ENCODE assay signal across 28 cellular contexts in the genomic region with DNA sequence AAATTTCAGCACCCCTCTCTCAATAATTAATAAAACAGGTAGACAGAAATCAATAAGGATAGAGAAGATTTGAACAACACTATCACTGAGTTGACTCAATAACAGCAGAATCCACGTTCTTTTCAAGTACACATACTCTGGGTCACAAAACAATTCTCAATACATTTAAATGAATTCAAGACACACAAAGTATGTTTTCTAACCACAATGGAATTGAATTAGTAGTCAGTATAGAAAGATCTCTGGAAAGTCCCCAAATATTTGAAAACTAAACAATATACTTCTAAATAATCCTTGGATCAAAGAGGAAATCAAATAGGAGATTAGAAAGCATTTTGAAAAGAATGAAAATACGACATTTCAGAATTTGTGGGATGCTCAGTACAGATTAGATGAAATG. TPM values are rescaled to one million over a fixed set of nuclear protein-coding genes. Genes with fewer than 3 reads are reported as not detected.
DNase-seq lines count a peak whose midpoint lies in the region; ATAC-seq, FAIRE-seq and TF ChIP-seq lines count a peak whose summit lies in the region.
"Had no signal": no experiment of that assay in that cellular context is flagged by ENCODE, and none has a peak within 500 bp of the region (broad histone marks: within the 10 kb centered on the region; RNA-seq: fewer than 3 reads in every experiment).

No MANE protein-coding gene starts in this region.

- no peak overlapping the region for H2BK12ac ChIP-seq in mesenchymal stem cell (ENCODE audit: low read length in 2 of 2)

- peaks cover 5% of the 10 kb centered on the region for H3K4me1 Mint-ChIP-seq in activated CD8-positive, alpha-beta T cell treated with anti-CD3 and anti-CD28 coated beads, Interleukin-2, amount 10 ng/mL, durations not matched to agents 7 days and 5 days (ENCODE audit: low read depth)
- peaks cover 7% of the 10 kb centered on the region for H3K4me1 Mint-ChIP-seq in activated CD8-positive, alpha-beta T cell treated with anti-CD3 and anti-CD28 coated beads for 36 hours (ENCODE audit: low read depth)

- no peak overlapping the region for H3K4me3 ChIP-seq in adipocyte (ENCODE audit: low read length)
- no peak overlapping the region for H3K4me3 ChIP-seq in endothelial cell of umbilical vein (replicated peaks in 1 of 3; ENCODE audit: insufficient read depth in 1 of 3, low read depth in 1 of 3, low read length in 3 of 3)
- H3K4me3 ChIP-seq in mesenchymal stem cell (ENCODE audit: insufficient read depth in 1 of 2, low read depth in 1 of 2, low read length in 2 of 2): no peak overlapping the region
- H3K4me3 ChIP-seq: A549, BLaER1, GM12878 had no signal

- H3K79me2 ChIP-seq in endothelial cell of umbilical vein (ENCODE audit: control insufficient read depth, insufficient read depth, low read length): no peaks in the 10 kb centered on the region

- H2AFZ ChIP-seq in endothelial cell of umbilical vein (ENCODE audit: low read depth, low read length) (no peak overlapping the region), mesenchymal stem cell (ENCODE audit: low read depth, low read length) (no peak overlapping the region)

- no TSS peak for BruUV-seq in endothelial cell of umbilical vein (replicated peaks; lab: Mats Ljungman, UMichigan)

- H3K9me3 ChIP-seq in adipocyte (ENCODE audit: control insufficient read depth, low read length): no peaks in the 10 kb centered on the region
- no peaks in the 10 kb centered on the region for H3K9me3 ChIP-seq in endothelial cell of umbilical vein (replicated peaks; ENCODE audit: control insufficient read depth, insufficient read depth, low read length)
- H3K9me3 ChIP-seq in mesenchymal stem cell (ENCODE audit: control insufficient read depth, low read length): no peaks in the 10 kb centered on the region
- H3K9me3 ChIP-seq: A549, BE2C, BLaER1 had no signal

- H3K27me3 Mint-ChIP-seq in activated CD8-positive, alpha-beta T cell treated with anti-CD3 and anti-CD28 coated beads, Interleukin-2, amount 10 ng/mL, durations not matched to agents 7 days and 5 days (ENCODE audit: low read depth): peaks cover 3% of the 10 kb centered on the region
- no peaks in the 10 kb centered on the region for H3K27me3 Mint-ChIP-seq in activated CD8-positive, alpha-beta T cell treated with anti-CD3 and anti-CD28 coated beads for 36 hours

- no peak overlapping the region for H3K4me3 Mint-ChIP-seq in activated CD8-positive, alpha-beta T cell treated with anti-CD3 and anti-CD28 coated beads, Interleukin-2, amount 10 ng/mL, durations not matched to agents 7 days and 5 days
- no peak overlapping the region for H3K4me3 Mint-ChIP-seq in activated CD8-positive, alpha-beta T cell treated with anti-CD3 and anti-CD28 coated beads for 36 hours
- H3K4me3 Mint-ChIP-seq: CD14-positive monocyte; CD4-positive, alpha-beta memory T cell; CD4-positive, CD25-positive, alpha-beta regulatory T cell; CD8-positive, alpha-beta memory T cell had no signal

- H3K4me2 ChIP-seq in endothelial cell of umbilical vein (ENCODE audit: insufficient read depth, low read length) (no peak overlapping the region), mesenchymal stem cell (ENCODE audit: low read length, poor library complexity, severe bottlenecking) (no peak overlapping the region)
- H3K4me2 ChIP-seq: A549, BLaER1 had no signal

- H3K36me3 Mint-ChIP-seq in activated CD8-positive, alpha-beta T cell treated with anti-CD3 and anti-CD28 coated beads, Interleukin-2, amount 10 ng/mL, durations not matched to agents 7 days and 5 days (ENCODE audit: low read depth): no peaks in the 10 kb centered on the region
- H3K36me3 Mint-ChIP-seq in activated CD8-positive, alpha-beta T cell treated with anti-CD3 and anti-CD28 coated beads for 36 hours (ENCODE audit: low read depth): no peaks in the 10 kb centered on the region
- H3K36me3 Mint-ChIP-seq: CD4-positive, alpha-beta memory T cell; CD4-positive, CD25-positive, alpha-beta regulatory T cell had no signal

- H4K8ac ChIP-seq in mesenchymal stem cell (ENCODE audit: low read length): no peak overlapping the region

- no peak overlapping the region for H3K18ac ChIP-seq in mesenchymal stem cell (ENCODE audit: low read depth in 1 of 2, low read length in 2 of 2)

- FAIRE-seq in endothelial cell of umbilical vein (lab: Jason Lieb, UNC): peak; percentile 50
- FAIRE-seq: A549, GM12878, GM12892, GM18507 had no signal

- TF ChIP-seq CTCF in activated CD8-positive, alpha-beta T cell treated with anti-CD3 and anti-CD28 coated beads for 36 hours (IDR thresholded peaks at IDR 0.05): no peak
- no peak for TF ChIP-seq CTCF in endothelial cell of umbilical vein (IDR thresholded peaks at IDR 0.05; ENCODE audit: extremely low read depth in 1 of 2, insufficient read depth in 1 of 2, low read depth in 1 of 2, low read length in 2 of 2)

- no peak overlapping the region for H3K4ac ChIP-seq in mesenchymal stem cell (ENCODE audit: low read depth in 1 of 2, low read length in 2 of 2)

- H3K36me3 ChIP-seq in adipocyte (ENCODE audit: control insufficient read depth, insufficient read depth, low read length, severe bottlenecking) (no peaks in the 10 kb centered on the region), endothelial cell of umbilical vein (ENCODE audit: control insufficient read depth in 2 of 2, extremely low read depth in 1 of 2, insufficient read depth in 2 of 2, low read length in 2 of 2) (no peaks in the 10 kb centered on the region), mesenchymal stem cell (ENCODE audit: control insufficient read depth in 1 of 2, insufficient read depth in 2 of 2, low read depth in 1 of 2, low read length in 2 of 2) (no peaks in the 10 kb centered on the region)
- H3K36me3 ChIP-seq: BE2C, BLaER1 had no signal

- H3K27ac Mint-ChIP-seq in activated CD8-positive, alpha-beta T cell treated with anti-CD3 and anti-CD28 coated beads, Interleukin-2, amount 10 ng/mL, durations not matched to agents 7 days and 5 days: peak overlapping the region; percentile 6
- no peak overlapping the region for H3K27ac Mint-ChIP-seq in activated CD8-positive, alpha-beta T cell treated with anti-CD3 and anti-CD28 coated beads for 36 hours
- H3K27ac Mint-ChIP-seq: CD14-positive monocyte; CD4-positive, alpha-beta memory T cell had no signal

- no peak overlapping the region for H2BK15ac ChIP-seq in mesenchymal stem cell (ENCODE audit: low read depth, poor library complexity, severe bottlenecking)

- H2BK5ac ChIP-seq in mesenchymal stem cell (ENCODE audit: low read depth, low read length, poor library complexity, severe bottlenecking): no peak overlapping the region

- H3K9me1 ChIP-seq in endothelial cell of umbilical vein (replicated peaks; ENCODE audit: control insufficient read depth, extremely low read depth, insufficient read depth, low read length): no peaks in the 10 kb centered on the region

- no peaks in the 10 kb centered on the region for H3K9me3 Mint-ChIP-seq in activated CD8-positive, alpha-beta T cell treated with anti-CD3 and anti-CD28 coated beads, Interleukin-2, amount 10 ng/mL, durations not matched to agents 7 days and 5 days (ENCODE audit: insufficient read depth)
- no peaks in the 10 kb centered on the region for H3K9me3 Mint-ChIP-seq in activated CD8-positive, alpha-beta T cell treated with anti-CD3 and anti-CD28 coated beads for 36 hours
- H3K9me3 Mint-ChIP-seq: CD4-positive, alpha-beta memory T cell; CD8-positive, alpha-beta memory T cell had no signal

- ATAC-seq in activated CD8-positive, alpha-beta T cell treated with anti-CD3 and anti-CD28 coated beads, Interleukin-2, amount 10 ng/mL, durations not matched to agents 7 days and 5 days: no peak
- no peak for ATAC-seq in activated CD8-positive, alpha-beta T cell treated with anti-CD3 and anti-CD28 coated beads for 36 hours
- ATAC-seq: A549, GM12878 had no signal

- H3K9ac ChIP-seq in adipocyte (ENCODE audit: low read length): no peak overlapping the region
- no peak overlapping the region for H3K9ac ChIP-seq in endothelial cell of umbilical vein (replicated peaks; ENCODE audit: extremely low read depth, insufficient read depth, low read length)
- H3K9ac ChIP-seq in mesenchymal stem cell (ENCODE audit: low read length): no peak overlapping the region
- H3K9ac ChIP-seq: BLaER1 had no signal

- dilution Hi-C loops in endothelial cell of umbilical vein (cut with MboI; ENCODE audit: extremely low pct_ligation_motif_present, low sequenced_read_pairs): no loop called here

- no peak overlapping the region for H3K14ac ChIP-seq in mesenchymal stem cell (ENCODE audit: low read length in 2 of 2)

- no peaks in the 10 kb centered on the region for H3K79me1 ChIP-seq in mesenchymal stem cell (replicated peaks; ENCODE audit: low read length, poor library complexity, severe bottlenecking)

- H3K4me1 ChIP-seq in adipocyte (ENCODE audit: control insufficient read depth, insufficient read depth, low read length) (no peaks in the 10 kb centered on the region), endothelial cell of umbilical vein (ENCODE audit: control insufficient read depth, extremely low read depth, insufficient read depth, low read length) (no peaks in the 10 kb centered on the region), mesenchymal stem cell (ENCODE audit: control insufficient read depth, insufficient read depth, low read depth, low read length) (no peaks in the 10 kb centered on the region)
- H3K4me1 ChIP-seq: A549, BE2C, BLaER1 had no signal

- TF ChIP-seq POLR2A in endothelial cell of umbilical vein (IDR thresholded peaks at IDR 0.05; ENCODE audit: low read depth, low read length): no peak

- no peak overlapping the region for H3K27ac ChIP-seq in endothelial cell of umbilical vein (ENCODE audit: insufficient read depth, low read depth, low read length)
- H3K27ac ChIP-seq in mesenchymal stem cell (ENCODE audit: low read length, poor library complexity, severe bottlenecking): no peak overlapping the region
- H3K27ac ChIP-seq: 22Rv1, A549, BLaER1 had no signal

- WGBS in mesenchymal stem cell: 100% methylated on average over 2 of the region's 2 CpGs

- H4K20me1 ChIP-seq in endothelial cell of umbilical vein (replicated peaks; ENCODE audit: control insufficient read depth, extremely low read depth, insufficient read depth, low read length): no peaks in the 10 kb centered on the region
- H4K20me1 ChIP-seq: BLaER1 had no signal

- H3K27me3 ChIP-seq in adipocyte (replicated peaks; ENCODE audit: control insufficient read depth, insufficient read depth, low read length) (no peaks in the 10 kb centered on the region), endothelial cell of umbilical vein (ENCODE audit: control insufficient read depth in 2 of 2, insufficient read depth in 2 of 2, low read length in 2 of 2) (no peaks in the 10 kb centered on the region), mesenchymal stem cell (ENCODE audit: control insufficient read depth in 1 of 2, insufficient read depth in 1 of 2, low read length in 2 of 2) (no peaks in the 10 kb centered on the region)
- H3K27me3 ChIP-seq: BE2C, BLaER1 had no signal

- no peak overlapping the region for H3K23ac ChIP-seq in mesenchymal stem cell (ENCODE audit: low read length in 2 of 2)

- POLR2A ChIA-PET in activated CD8-positive, alpha-beta T cell treated with anti-CD3 and anti-CD28 coated beads, Interleukin-2, amount 10 ng/mL, durations not matched to agents 7 days and 5 days (lab: Charles Lee): no interaction called here
- POLR2A ChIA-PET in activated CD8-positive, alpha-beta T cell treated with anti-CD3 and anti-CD28 coated beads for 36 hours (lab: Charles Lee): no interaction called here
- POLR2A ChIA-PET in endothelial cell of umbilical vein (lab: Charles Lee): no interaction called here

- no peak for DNase-seq in activated CD8-positive, alpha-beta T cell treated with anti-CD3 and anti-CD28 coated beads, Interleukin-2, amount 10 ng/mL, durations not matched to agents 7 days and 5 days
- DNase-seq in activated CD8-positive, alpha-beta T cell treated with anti-CD3 and anti-CD28 coated beads for 36 hours: no peak
- peak; percentile 69 for DNase-seq in adipocyte (ENCODE audit: low read depth)
- no peak for DNase-seq in endothelial cell of umbilical vein (ENCODE audit: low read depth, low spot score)
- DNase-seq in iris pigment epithelial cell (ENCODE audit: low read depth): peak; percentile 19
- DNase-seq in amygdala (lab: John Stamatoyannopoulos, UW): no peak
- no peak for DNase-seq in mesenchymal stem cell
- no peak for DNase-seq in stimulated activated CD4-positive, alpha-beta T cell treated with anti-CD3 and anti-CD28 coated beads, Interleukin-4, amount 100 ng/mL, for 24 hours
- DNase-seq: BE2C; C1 segment of cervical spinal cord; CD4-positive, alpha-beta memory T cell; CD4-positive, CD25-positive, alpha-beta regulatory T cell; CD8-positive, alpha-beta memory T cell; COR-L47; DMS 273 treated with DMSO at 0.1 percent for 48 hours; DMS153; DMS53; DMS79; DND-41; EL; GDM1 had no signal

- intact Hi-C loops in activated CD8-positive, alpha-beta T cell treated with anti-CD3 and anti-CD28 coated beads for 36 hours (cut with micrococcal nuclease): no loop called here
- intact Hi-C loops in endothelial cell of umbilical vein (cut with micrococcal nuclease): no loop called here

- H4K91ac ChIP-seq in mesenchymal stem cell (ENCODE audit: low read length): no peak overlapping the region

- H2AK5ac ChIP-seq in mesenchymal stem cell (ENCODE audit: low read length, severe bottlenecking): no peak overlapping the region

- no peak overlapping the region for H2BK120ac ChIP-seq in mesenchymal stem cell (ENCODE audit: low read depth, low read length)

- CTCF ChIA-PET in activated CD8-positive, alpha-beta T cell treated with anti-CD3 and anti-CD28 coated beads, Interleukin-2, amount 10 ng/mL, durations not matched to agents 7 days and 5 days (lab: Charles Lee): no interaction called here
- CTCF ChIA-PET in activated CD8-positive, alpha-beta T cell treated with anti-CD3 and anti-CD28 coated beads for 36 hours (lab: Charles Lee): interaction anchor here (1.9 kb wide), 1 partner anchor 81 kb away, joined by 6 read pairs; no protein-coding TSS in a partner anchor
- CTCF ChIA-PET in endothelial cell of umbilical vein (lab: Charles Lee): no interaction called here

RNA-seq across cellular contexts. Expression of gene TKT, which starts 40.0 kb away (rescaled TPM):
- 100 to 1,000 TPM; 315 to 323 TPM for total RNA-seq in activated CD8-positive, alpha-beta T cell treated with anti-CD3 and anti-CD28 coated beads, Interleukin-2, amount 10 ng/mL, durations not matched to agents 7 days and 5 days
- total RNA-seq in activated CD8-positive, alpha-beta T cell treated with anti-CD3 and anti-CD28 coated beads for 36 hours: 100 to 1,000 TPM; 397 to 417 TPM
- total RNA-seq in endothelial cell of umbilical vein: 510 and 586 TPM in 2 replicates
- polyA plus RNA-seq in endothelial cell of umbilical vein: 287 and 288 TPM in 2 replicates
- 268 and 345 TPM in 2 replicates for polyA plus RNA-seq in endothelial cell of umbilical vein (2011; cell fraction: cytosol; rRNA removed)
- polyA plus RNA-seq in endothelial cell of umbilical vein (2011; cell fraction: nucleus; rRNA removed): 184 and 232 TPM in 2 replicates
- polyA plus RNA-seq in endothelial cell of umbilical vein (2012): 369 and 460 TPM in 2 replicates
- polyA minus RNA-seq in endothelial cell of umbilical vein: 228 and 298 TPM in 2 replicates
- 446 TPM for polyA minus RNA-seq in endothelial cell of umbilical vein (2011; cell fraction: cytosol; rRNA and poly(A)+ RNA removed)
- 75.3 and 101 TPM in 2 replicates for polyA minus RNA-seq in endothelial cell of umbilical vein (2011; cell fraction: nucleus; rRNA and poly(A)+ RNA removed)
- polyA plus RNA-seq in mesenchymal stem cell (2013, experiment 1 of 2): 359 TPM
- 363 TPM for polyA plus RNA-seq in mesenchymal stem cell (2013, experiment 2 of 2)

RNA-seq across cellular contexts. Expression of gene PRKCD, which starts 54.8 kb away (rescaled TPM):
- 10 to 100 TPM; 19.5 to 20.5 TPM for total RNA-seq in activated CD8-positive, alpha-beta T cell treated with anti-CD3 and anti-CD28 coated beads, Interleukin-2, amount 10 ng/mL, durations not matched to agents 7 days and 5 days
- total RNA-seq in activated CD8-positive, alpha-beta T cell treated with anti-CD3 and anti-CD28 coated beads for 36 hours: 10 to 100 TPM; 18.7 to 21.5 TPM
- 15.5 and 17.5 TPM in 2 replicates for total RNA-seq in endothelial cell of umbilical vein
- 16.4 and 19.0 TPM in 2 replicates for polyA plus RNA-seq in endothelial cell of umbilical vein
- 18.3 and 20.3 TPM in 2 replicates for polyA plus RNA-seq in endothelial cell of umbilical vein (2011; cell fraction: cytosol; rRNA removed)
- 33.3 and 33.5 TPM in 2 replicates for polyA plus RNA-seq in endothelial cell of umbilical vein (2011; cell fraction: nucleus; rRNA removed)
- 17.4 and 20.6 TPM in 2 replicates for polyA plus RNA-seq in endothelial cell of umbilical vein (2012)
- polyA minus RNA-seq in endothelial cell of umbilical vein: 18.7 and 19.7 TPM in 2 replicates
- 12.4 TPM for polyA minus RNA-seq in endothelial cell of umbilical vein (2011; cell fraction: cytosol; rRNA and poly(A)+ RNA removed)
- 5.4 and 11.8 TPM in 2 replicates for polyA minus RNA-seq in endothelial cell of umbilical vein (2011; cell fraction: nucleus; rRNA and poly(A)+ RNA removed)
- polyA plus RNA-seq in mesenchymal stem cell (2013, experiment 1 of 2): 16.8 TPM
- polyA plus RNA-seq in mesenchymal stem cell (2013, experiment 2 of 2): 15.8 TPM

Comparison
In these comparisons a context has a peak if more than half of its experiments do, and no peak if none do; other contexts are left out.
1. DNase-seq: peak in adipocyte (single experiment) and iris pigment epithelial cell (single experiment); none in activated CD8-positive, alpha-beta T cell treated with anti-CD3 and anti-CD28 coated beads, Interleukin-2, amount 10 ng/mL, durations not matched to agents 7 days and 5 days (single experiment), activated CD8-positive, alpha-beta T cell treated with anti-CD3 and anti-CD28 coated beads for 36 hours (single experiment), endothelial cell of umbilical vein (single experiment), amygdala (0 of 56), mesenchymal stem cell (single experiment) and stimulated activated CD4-positive, alpha-beta T cell treated with anti-CD3 and anti-CD28 coated beads, Interleukin-4, amount 100 ng/mL, for 24 hours (single experiment).